9 cellular contexts compared by ENCODE assay signal in the genomic region with DNA sequence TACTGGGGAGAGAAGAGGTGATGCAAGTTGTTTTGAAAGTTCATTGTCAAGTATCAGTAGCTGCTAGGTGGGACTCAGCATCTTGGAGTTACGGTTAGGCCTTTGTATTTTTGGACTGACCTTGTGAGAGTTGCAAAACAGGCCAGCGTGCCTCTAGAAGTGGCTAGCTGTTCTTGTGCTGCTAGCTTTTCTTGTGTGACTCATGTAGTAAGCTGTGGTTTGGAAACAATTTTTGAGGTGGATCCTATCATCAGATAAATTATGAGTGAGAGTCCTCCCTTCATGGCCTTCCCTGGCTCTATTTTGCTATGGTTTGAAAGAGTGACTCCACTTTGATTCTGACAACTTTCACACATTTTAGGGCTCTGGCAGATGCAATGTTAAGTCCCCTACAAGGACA.
DNase-seq lines count a peak whose midpoint lies in the region; ATAC-seq and TF ChIP-seq lines count a peak whose summit lies in the region.
"Had no signal": no experiment of that assay in that cellular context is flagged by ENCODE, and none has a peak within 500 bp of the region (broad histone marks: within the 10 kb centered on the region; RNA-seq: fewer than 3 reads in every experiment).

No MANE protein-coding gene starts in this region.

- WGBS in mammary epithelial cell (ENCODE audit: low coverage, missing lambda C conversion rate): 0% methylated on average over 2 of the region's 2 CpGs

- dilution Hi-C loops in mammary epithelial cell (cut with HindIII; ENCODE audit: low sequenced_read_pairs): no loop called here

- no peaks in the 10 kb centered on the region for H4K20me1 ChIP-seq in mammary epithelial cell (ENCODE audit: insufficient read depth, low read length)

- no peak overlapping the region for H3K27ac ChIP-seq in mammary epithelial cell (ENCODE audit: insufficient read depth, low read depth, low read length)
- H3K27ac ChIP-seq: cardiac muscle cell had no signal

- H3K4me1 ChIP-seq in mammary epithelial cell (ENCODE audit: insufficient read depth, low read length): peaks cover 12% of the 10 kb centered on the region

- peaks cover 5 to 20% of the 10 kb centered on the region in 2 donors for H3K9me3 Mint-ChIP-seq in activated naive CD4-positive, alpha-beta T cell treated with anti-CD3 and anti-CD28 coated beads, Interleukin-2, amount 50 U/mL, for 72 hours

- ATAC-seq in activated naive CD4-positive, alpha-beta T cell treated with anti-CD3 and anti-CD28 coated beads, Interleukin-2, amount 50 U/mL, for 72 hours: peak; percentile 76 to 88
- ATAC-seq in HG03565 (IDR thresholded peaks at IDR 0.05; ENCODE audit: unreplicated experiment) (peak; percentile 70), HG02840 (IDR thresholded peaks at IDR 0.05; ENCODE audit: low FRiP score, unreplicated experiment) (no peak)

- H3K4me3 ChIP-seq in mammary epithelial cell (replicated peaks in 1 of 3; ENCODE audit: insufficient read depth in 1 of 3, low read depth in 2 of 3, low read length in 3 of 3): no peak overlapping the region
- H3K4me3 ChIP-seq: cardiac muscle cell had no signal

- H3K4me2 ChIP-seq in mammary epithelial cell (ENCODE audit: insufficient read depth, low read depth, low read length): no peak overlapping the region

- no TSS peak for BruUV-seq in mammary epithelial cell (replicated peaks; lab: Mats Ljungman, UMichigan)

- TF ChIP-seq CTCF in mammary epithelial cell (conservative IDR thresholded peaks at IDR 0.05 in 1 of 2, IDR thresholded peaks at IDR 0.05 in 1 of 2; ENCODE audit: extremely low read depth in 1 of 2, insufficient read depth in 1 of 2, low read depth in 1 of 2, low read length in 2 of 2): no peak

- peaks cover 0 to 5% of the 10 kb centered on the region in 2 donors for H3K36me3 Mint-ChIP-seq in activated naive CD4-positive, alpha-beta T cell treated with anti-CD3 and anti-CD28 coated beads, Interleukin-2, amount 50 U/mL, for 72 hours

- no peaks in the 10 kb centered on the region for H3K9me3 ChIP-seq in mammary epithelial cell (replicated peaks; ENCODE audit: insufficient read depth, low read length)

- H3K27ac Mint-ChIP-seq in activated naive CD4-positive, alpha-beta T cell treated with anti-CD3 and anti-CD28 coated beads, Interleukin-2, amount 50 U/mL, for 72 hours: no peak overlapping the region

- peaks cover 6% of the 10 kb centered on the region for H3K27me3 ChIP-seq in mammary epithelial cell (ENCODE audit: insufficient read depth, low read length)
- H3K27me3 ChIP-seq: cardiac muscle cell had no signal

- CTCF ChIA-PET in mammary epithelial cell (lab: Charles Lee; ENCODE audit: low non-redundant PET): interaction anchor here (0.6 kb wide), 1 partner anchor 561 kb away, joined by 5 read pairs; no protein-coding TSS in a partner anchor

- in situ Hi-C loops in mammary epithelial cell (cut with MboI; ENCODE audit: low sequenced_read_pairs in 2 of 2): loop anchor here (25.0 kb wide), 3 partner anchors 416 to 659 kb away; partner anchors contain the start of gene HS6ST1 (in 1 of the 2)

- no peaks in the 10 kb centered on the region for H3K79me2 ChIP-seq in mammary epithelial cell (ENCODE audit: insufficient read depth, low read length)

- H3K9ac ChIP-seq in mammary epithelial cell (ENCODE audit: insufficient read depth, low read length): no peak overlapping the region

- H3K36me3 ChIP-seq in mammary epithelial cell (ENCODE audit: insufficient read depth, low read length): no peaks in the 10 kb centered on the region
- H3K36me3 ChIP-seq: cardiac muscle cell had no signal

- no peak overlapping the region for H2AFZ ChIP-seq in mammary epithelial cell (ENCODE audit: low read depth, low read length)

- no peak for DNase-seq in activated naive CD4-positive, alpha-beta T cell treated with anti-CD3 and anti-CD28 coated beads, Interleukin-2, amount 50 U/mL, for 72 hours (ENCODE audit: low spot score in 2 of 2)
- no peak for DNase-seq in activated naive CD4-positive, alpha-beta T cell treated with anti-CD3 and anti-CD28 coated beads, Interleukin-2, amount 50 U/mL, for 16 hours
- DNase-seq in mammary epithelial cell (peak; percentile 91), NCI-H146 treated with DMSO at 0.1 percent for 48 hours (lab: John Stamatoyannopoulos, UW; ENCODE audit: unreplicated experiment) (no peak), NCI-H345 (lab: John Stamatoyannopoulos, UW) (no peak), NCI-H2227 (lab: John Stamatoyannopoulos, UW; ENCODE audit: unreplicated experiment) (no peak)

- intact Hi-C loops in mammary epithelial cell (cut with micrococcal nuclease): no loop called here
